ENCODE assay signal across 8 cellular contexts in the genomic region with DNA sequence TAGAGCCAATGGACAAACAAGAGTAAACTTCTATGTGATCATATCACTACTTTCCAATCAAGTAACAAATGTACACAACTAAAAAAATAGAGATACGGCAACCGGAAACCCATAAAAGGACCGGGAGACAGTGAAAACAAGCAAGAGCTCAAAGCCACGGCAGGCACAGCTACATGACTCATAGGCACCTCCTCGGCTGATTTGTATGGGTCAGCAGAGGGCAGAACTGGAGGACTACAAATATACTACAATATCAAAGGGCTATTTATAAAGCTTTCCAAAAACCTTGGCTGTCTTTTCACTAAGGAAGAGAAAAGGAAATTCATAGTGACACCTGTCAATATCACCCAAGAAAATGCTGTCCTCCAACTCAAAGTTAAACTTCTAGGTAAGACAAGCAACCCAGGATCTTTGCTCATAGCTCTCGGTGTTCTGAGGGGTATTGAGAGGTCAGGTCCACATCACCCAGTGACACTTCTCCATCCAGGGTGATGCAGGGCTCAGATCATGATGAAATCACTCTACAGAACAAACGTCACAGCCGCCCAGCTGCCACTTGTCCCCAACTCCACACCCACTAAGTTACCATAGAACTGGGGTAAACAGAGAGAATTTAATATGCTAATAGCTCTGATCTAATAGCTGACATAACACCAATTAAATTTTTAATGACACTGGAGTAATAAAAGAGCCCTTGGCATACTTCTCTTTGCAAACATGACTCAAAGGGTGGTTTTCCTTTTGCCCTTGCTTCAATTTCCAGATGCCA. TPM values are rescaled to one million over a fixed set of nuclear protein-coding genes. Genes with fewer than 3 reads are reported as not detected.
DNase-seq lines count a peak whose midpoint lies in the region; ATAC-seq and TF ChIP-seq lines count a peak whose summit lies in the region.

No MANE protein-coding gene starts in this region.

- H3K4me1 Mint-ChIP-seq in stimulated activated effector memory CD8-positive, alpha-beta T cell treated with anti-CD3 and anti-CD28 coated beads, Interleukin-12 subunit alpha, Interleukin-12 subunit beta, amount 100 ng/mL, for 72 hours, result peaks cover 31% of the 10 kb centered on the region
- peaks cover 18% of the 10 kb centered on the region for H3K4me1 Mint-ChIP-seq in endothelial cell (ENCODE audit: unreplicated experiment)

- H3K27ac Mint-ChIP-seq in stimulated activated effector memory CD8-positive, alpha-beta T cell treated with anti-CD3 and anti-CD28 coated beads, Interleukin-12 subunit alpha, Interleukin-12 subunit beta, amount 100 ng/mL, for 72 hours, result no peak overlapping the region
- H3K27ac Mint-ChIP-seq in endothelial cell (ENCODE audit: unreplicated experiment), result no peak overlapping the region

- no peak for TF ChIP-seq CTCF in endothelial cell (IDR thresholded peaks at IDR 0.05; ENCODE audit: unreplicated experiment)

- ATAC-seq in stimulated activated effector memory CD8-positive, alpha-beta T cell treated with anti-CD3 and anti-CD28 coated beads, Interleukin-12 subunit alpha, Interleukin-12 subunit beta, amount 100 ng/mL, for 72 hours, result peak; percentile 90
- ATAC-seq in GM18502 (IDR thresholded peaks at IDR 0.05; ENCODE audit: poor library complexity, unreplicated experiment), result no peak

- peaks cover 2% of the 10 kb centered on the region for H3K27me3 Mint-ChIP-seq in endothelial cell (ENCODE audit: unreplicated experiment)

- no peak overlapping the region for H3K4me3 Mint-ChIP-seq in stimulated activated effector memory CD8-positive, alpha-beta T cell treated with anti-CD3 and anti-CD28 coated beads, Interleukin-12 subunit alpha, Interleukin-12 subunit beta, amount 100 ng/mL, for 72 hours
- H3K4me3 Mint-ChIP-seq in endothelial cell (ENCODE audit: unreplicated experiment), result no peak overlapping the region

- H3K36me3 Mint-ChIP-seq in stimulated activated effector memory CD8-positive, alpha-beta T cell treated with anti-CD3 and anti-CD28 coated beads, Interleukin-12 subunit alpha, Interleukin-12 subunit beta, amount 100 ng/mL, for 72 hours, result peaks cover 13% of the 10 kb centered on the region
- peaks cover 17% of the 10 kb centered on the region for H3K36me3 Mint-ChIP-seq in endothelial cell (ENCODE audit: low read depth, unreplicated experiment)

- H3K9me3 Mint-ChIP-seq in stimulated activated effector memory CD8-positive, alpha-beta T cell treated with anti-CD3 and anti-CD28 coated beads, Interleukin-12 subunit alpha, Interleukin-12 subunit beta, amount 100 ng/mL, for 72 hours, result no peaks in the 10 kb centered on the region
- no peaks in the 10 kb centered on the region for H3K9me3 Mint-ChIP-seq in endothelial cell (ENCODE audit: unreplicated experiment)

- DNase-seq in NCI-H1417 (lab: John Stamatoyannopoulos, UW) (peak in 2 of 3 experiments; percentile 32 to 67), NCI-H1417 treated with DMSO at 0.1 percent for 48 hours (lab: John Stamatoyannopoulos, UW) (no peak), NCI-H526 (lab: John Stamatoyannopoulos, UW) (peak; percentile 33 to 67), brain pericyte (ENCODE audit: low read depth, low spot score) (peak; percentile 37), inferior parietal cortex (ENCODE audit: extremely low spot score) (peak; percentile 67), endothelial cell (ENCODE audit: low spot score) (no peak)
- DNase-seq in stimulated activated effector memory CD8-positive, alpha-beta T cell treated with anti-CD3 and anti-CD28 coated beads, Interleukin-12 subunit alpha, Interleukin-12 subunit beta, amount 100 ng/mL, for 72 hours (ENCODE audit: low spot score in 2 of 2), result no peak

RNA-seq across cellular contexts. Expression of gene PFDN1, which starts 41.3 kb away (rescaled TPM):
- total RNA-seq in endothelial cell (ENCODE audit: unreplicated experiment), result 86.2 TPM

Comparison
In these comparisons a context has a peak if more than half of its experiments do, and no peak if none do; other contexts are left out.
1. DNase-seq: peak in NCI-H1417 (2 of 3), NCI-H526 (2 of 2), brain pericyte (single experiment) and inferior parietal cortex (single experiment); none in NCI-H1417 treated with DMSO at 0.1 percent for 48 hours (single experiment), stimulated activated effector memory CD8-positive, alpha-beta T cell treated with anti-CD3 and anti-CD28 coated beads, Interleukin-12 subunit alpha, Interleukin-12 subunit beta, amount 100 ng/mL, for 72 hours (0 of 2) and endothelial cell (single experiment).